Comparison of ENCODE assay signal across 27 cellular contexts in the genomic region with DNA sequence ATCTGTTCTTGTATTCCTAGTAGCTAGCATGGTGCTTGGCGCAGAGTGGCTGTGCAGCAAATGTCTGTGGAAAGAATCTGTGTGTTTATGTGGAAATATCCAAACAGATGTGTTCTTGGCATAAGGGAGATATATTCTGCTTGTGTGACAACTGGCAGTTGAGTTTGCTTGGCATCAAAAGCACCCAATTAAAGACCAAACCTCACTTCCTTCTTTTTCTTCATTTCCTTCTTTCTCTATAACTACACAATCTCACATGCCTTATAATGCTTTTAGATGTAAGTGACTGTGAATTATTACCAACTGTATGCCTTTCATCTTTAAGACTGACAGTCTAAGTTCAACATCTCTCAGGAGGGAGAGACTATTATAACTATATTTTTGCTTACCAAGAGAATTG.
DNase-seq lines count a peak whose midpoint lies in the region; ATAC-seq and TF ChIP-seq lines count a peak whose summit lies in the region.
"Had no signal": no experiment of that assay in that cellular context is flagged by ENCODE, and none has a peak within 500 bp of the region (broad histone marks: within the 10 kb centered on the region; RNA-seq: fewer than 3 reads in every experiment).

No MANE protein-coding gene starts in this region.

- no peak overlapping the region for H3K4me3 Mint-ChIP-seq in activated T-helper 1 cell treated with anti-CD3 and anti-CD28 coated beads, Interleukin-12 subunit alpha, Interleukin-12 subunit beta, Interleukin-2, Interleukin-4 antibody, amounts not matched to agents 30 ng/mL and 10 ng/mL and 1 ng/mL, durations not matched to agents 14 hours and 24 hours and 36 hours
- H3K4me3 Mint-ChIP-seq: CD4-positive, alpha-beta memory T cell; IgD-negative memory B cell had no signal

- peaks cover 10% of the 10 kb centered on the region for H3K4me1 ChIP-seq in DND-41 (ENCODE audit: insufficient read depth, low read length)
- H3K4me1 ChIP-seq in testis, result no peaks in the 10 kb centered on the region

- no peak for TF ChIP-seq POLR2A in testis (IDR thresholded peaks at IDR 0.05)
- TF ChIP-seq POLR2A in erythroblast (IDR thresholded peaks at IDR 0.05; ENCODE audit: low read length), result no peak

- 92 to 96% methylated on average over 1 of the region's 1 CpG for WGBS in testis, 2 donors

- peak; percentile 57; the same call in 2 of the 3 replicates for ATAC-seq in DND-41 (ENCODE audit: insufficient read depth, low read depth)
- ATAC-seq: HCT116, Right ventricle myocardium inferior had no signal

- no peak overlapping the region for H3K27ac Mint-ChIP-seq in activated T-helper 1 cell treated with anti-CD3 and anti-CD28 coated beads, Interleukin-12 subunit alpha, Interleukin-12 subunit beta, Interleukin-2, Interleukin-4 antibody, amounts not matched to agents 30 ng/mL and 10 ng/mL and 1 ng/mL, durations not matched to agents 14 hours and 24 hours and 36 hours
- H3K27ac Mint-ChIP-seq: CD4-positive, alpha-beta memory T cell had no signal

- in situ Hi-C loops in KBM-7 (cut with MboI; ENCODE audit: low pct_unique_long_range_greater_than_20kb, low sequenced_read_pairs), result no loop called here

- no peaks in the 10 kb centered on the region for H3K27me3 ChIP-seq in DND-41 (ENCODE audit: insufficient read depth, low read length, poor library complexity)
- H3K27me3 ChIP-seq in testis, result no peaks in the 10 kb centered on the region

- TF ChIP-seq CTCF in DND-41 (IDR thresholded peaks at IDR 0.05; ENCODE audit: borderline replicate concordance, extremely low read depth, low read length, poor library complexity, severe bottlenecking) (no peak), testis (IDR thresholded peaks at IDR 0.05) (no peak)

- H4K20me1 ChIP-seq in DND-41 (ENCODE audit: insufficient read depth, low read length), result no peaks in the 10 kb centered on the region

- H3K9me3 Mint-ChIP-seq in activated T-helper 1 cell treated with anti-CD3 and anti-CD28 coated beads, Interleukin-12 subunit alpha, Interleukin-12 subunit beta, Interleukin-2, Interleukin-4 antibody, amounts not matched to agents 30 ng/mL and 10 ng/mL and 1 ng/mL, durations not matched to agents 14 hours and 24 hours and 36 hours, result peaks cover 5% of the 10 kb centered on the region

- no peaks in the 10 kb centered on the region for H3K36me3 ChIP-seq in DND-41 (ENCODE audit: insufficient read depth, low read length)
- no peaks in the 10 kb centered on the region for H3K36me3 ChIP-seq in testis (ENCODE audit: low read depth, missing control alignments)

- peaks cover 2% of the 10 kb centered on the region for H3K27me3 Mint-ChIP-seq in activated T-helper 1 cell treated with anti-CD3 and anti-CD28 coated beads, Interleukin-12 subunit alpha, Interleukin-12 subunit beta, Interleukin-2, Interleukin-4 antibody, amounts not matched to agents 30 ng/mL and 10 ng/mL and 1 ng/mL, durations not matched to agents 14 hours and 24 hours and 36 hours (ENCODE audit: insufficient read depth)
- H3K27me3 Mint-ChIP-seq: CD4-positive, alpha-beta memory T cell; IgD-negative memory B cell had no signal

- peak overlapping the region; percentile 40; the same call in 1 of the 2 replicates for H3K27ac ChIP-seq in DND-41 (ENCODE audit: low read length)
- H3K27ac ChIP-seq in testis, result no peak overlapping the region
- H3K27ac ChIP-seq: HL-60, PC-9 had no signal

- peaks cover 1% of the 10 kb centered on the region for H3K36me3 Mint-ChIP-seq in activated T-helper 1 cell treated with anti-CD3 and anti-CD28 coated beads, Interleukin-12 subunit alpha, Interleukin-12 subunit beta, Interleukin-2, Interleukin-4 antibody, amounts not matched to agents 30 ng/mL and 10 ng/mL and 1 ng/mL, durations not matched to agents 14 hours and 24 hours and 36 hours (ENCODE audit: low read depth)

- no peak overlapping the region for H3K9ac ChIP-seq in DND-41 (ENCODE audit: low read depth, low read length)

- H3K4me1 Mint-ChIP-seq in activated T-helper 1 cell treated with anti-CD3 and anti-CD28 coated beads, Interleukin-12 subunit alpha, Interleukin-12 subunit beta, Interleukin-2, Interleukin-4 antibody, amounts not matched to agents 30 ng/mL and 10 ng/mL and 1 ng/mL, durations not matched to agents 14 hours and 24 hours and 36 hours (ENCODE audit: low read depth), result no peaks in the 10 kb centered on the region
- H3K4me1 Mint-ChIP-seq: CD4-positive, alpha-beta memory T cell had no signal

- H2AFZ ChIP-seq in DND-41 (ENCODE audit: low read depth, low read length), result peak overlapping the region; percentile 28; the same call in 1 of the 2 replicates
- H2AFZ ChIP-seq: PC-9 had no signal

- intact Hi-C loops in activated T-helper 1 cell treated with anti-CD3 and anti-CD28 coated beads, Interleukin-12 subunit alpha, Interleukin-12 subunit beta, Interleukin-2, Interleukin-4 antibody, amounts not matched to agents 30 ng/mL and 10 ng/mL and 1 ng/mL, durations not matched to agents 14 hours and 24 hours and 36 hours (cut with micrococcal nuclease), result no loop called here
- intact Hi-C loops in testis (cut with DNase I; ENCODE audit: low total_unique reads), result no loop called here

- no peaks in the 10 kb centered on the region for H3K79me2 ChIP-seq in DND-41 (ENCODE audit: insufficient read depth, low read length)

- DNase-seq in DND-41, result no peak
- DNase-seq in KBM-7, result peak; percentile 1
- DNase-seq in NOMO-1 treated with DMSO at 0.1 percent for 48 hours (lab: John Stamatoyannopoulos, UW; ENCODE audit: unreplicated experiment), result peak; percentile 84
- DNase-seq in fibroblast of gingiva (ENCODE audit: low read depth), result peak; percentile 30
- no peak for DNase-seq in activated T-helper 1 cell treated with anti-CD3 and anti-CD28 coated beads, Interleukin-12 subunit alpha, Interleukin-12 subunit beta, Interleukin-2, Interleukin-4 antibody, amounts not matched to agents 30 ng/mL and 10 ng/mL and 1 ng/mL, durations not matched to agents 14 hours and 24 hours and 36 hours (ENCODE audit: low spot score)
- DNase-seq in testis, result no peak
- no peak for DNase-seq in erythroblast (lab: John Stamatoyannopoulos, UW)
- DNase-seq: C1 segment of cervical spinal cord; CD4-positive, alpha-beta memory T cell; COR-L47; DMS53; Karpas-422; NCI-H1092; NCI-H1417 treated with DMSO at 0.1 percent for 48 hours; NCI-H187; NCI-H2081 treated with DMSO at 0.1 percent for 48 hours; NCI-H2171; NCI-H226; NCI-H510A; NCI-H69; PC-9; SW 1271; T-helper 2 cell had no signal

- no peak overlapping the region for H3K4me2 ChIP-seq in DND-41 (ENCODE audit: insufficient read depth, low read length)
- H3K4me2 ChIP-seq: PC-9 had no signal

- H3K9me3 ChIP-seq in DND-41 (ENCODE audit: insufficient read depth, low read length, severe bottlenecking) (peaks cover 4% of the 10 kb centered on the region), testis (no peaks in the 10 kb centered on the region)

- H3K4me3 ChIP-seq in DND-41 (ENCODE audit: low read depth in 1 of 2, low read length in 2 of 2), result no peak overlapping the region
- no peak overlapping the region for H3K4me3 ChIP-seq in testis
- H3K4me3 ChIP-seq: PC-9 had no signal

Comparison
In these comparisons a context has a peak if more than half of its experiments do, and no peak if none do; other contexts are left out.
1. DNase-seq: peak in KBM-7 (single experiment), NOMO-1 treated with DMSO at 0.1 percent for 48 hours (single experiment) and fibroblast of gingiva (single experiment); none in DND-41 (single experiment), activated T-helper 1 cell treated with anti-CD3 and anti-CD28 coated beads, Interleukin-12 subunit alpha, Interleukin-12 subunit beta, Interleukin-2, Interleukin-4 antibody, amounts not matched to agents 30 ng/mL and 10 ng/mL and 1 ng/mL, durations not matched to agents 14 hours and 24 hours and 36 hours (single experiment), testis (single experiment) and erythroblast (0 of 2).